Comparison of ENCODE assay signal across 8 cellular contexts in the genomic region with DNA sequence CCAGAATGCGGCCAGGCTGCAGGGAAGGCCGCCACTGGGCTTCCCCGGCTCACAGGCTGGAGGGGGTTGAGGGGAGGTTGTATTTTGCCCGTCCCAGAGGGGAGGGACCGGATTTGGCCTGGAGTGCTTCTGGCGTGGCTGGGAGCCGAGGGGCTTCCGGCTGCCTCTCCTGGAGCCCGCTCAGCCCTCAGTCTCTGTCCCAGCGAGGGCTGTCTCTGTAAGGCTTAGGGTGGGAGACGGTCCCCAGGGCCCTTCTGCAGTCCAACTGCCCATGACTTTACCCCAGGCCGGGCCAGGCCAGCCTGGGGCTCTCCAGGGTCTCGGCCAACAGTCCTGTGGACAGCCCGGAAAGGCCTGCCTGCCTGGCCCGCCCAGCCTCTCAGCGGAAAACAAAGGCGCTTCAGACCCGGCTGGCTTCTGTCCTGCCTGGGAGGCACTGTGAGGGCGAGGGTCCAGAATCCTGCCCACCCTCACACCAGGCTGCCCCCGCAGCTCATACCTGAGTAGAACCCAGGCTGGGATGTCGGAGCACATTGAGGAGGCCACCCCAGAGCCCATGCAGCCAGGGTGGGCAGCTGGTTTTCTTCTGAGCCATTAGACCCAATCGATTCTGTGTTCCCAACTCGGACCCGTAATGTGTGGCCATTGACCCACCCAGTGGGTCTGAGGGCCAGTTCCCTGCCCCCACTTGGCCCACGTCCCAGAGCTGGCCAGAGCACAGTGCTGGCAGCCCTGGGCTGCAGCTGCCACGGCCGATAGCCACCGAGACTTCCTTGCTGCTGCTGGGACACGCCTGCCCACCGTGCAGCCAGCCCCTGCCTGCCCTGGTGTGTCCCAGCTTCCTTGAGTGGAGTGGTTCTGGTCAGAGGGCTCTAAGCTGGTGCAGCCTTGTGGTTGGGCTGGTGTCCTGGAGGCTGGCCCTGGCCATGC. TPM values are rescaled to one million over a fixed set of nuclear protein-coding genes. Genes with fewer than 3 reads are reported as not detected.
A peak's percentile ranks its signal among the peaks of the same experiment; 100 is the strongest.
DNase-seq lines count a peak whose midpoint lies in the region; ATAC-seq and TF ChIP-seq lines count a peak whose summit lies in the region.

No MANE protein-coding gene starts in this region.

- TF ChIP-seq CTCF in Panc1 (IDR thresholded peaks at IDR 0.05) (no peak), esophagus squamous epithelium (IDR thresholded peaks at IDR 0.05) (no peak)

- POLR2A ChIA-PET in Panc1 (lab: Charles Lee) = no interaction called here
- POLR2A ChIA-PET in naive thymus-derived CD8-positive, alpha-beta T cell (lab: Charles Lee) = interaction anchor here (1.0 to 7.0 kb wide), 4 partner anchors 15 to 175 kb away, joined by 3 to 165 read pairs (median 4); a partner anchor contains a TSS

- TF ChIP-seq POLR2A in esophagus squamous epithelium (IDR thresholded peaks at IDR 0.05) = no peak

- H3K4me3 Mint-ChIP-seq in CD4-positive, CD25-positive, alpha-beta regulatory T cell = peak overlapping the region; percentile 22 to 91 (median 58)
- H3K4me3 Mint-ChIP-seq in naive thymus-derived CD8-positive, alpha-beta T cell = peak overlapping the region in 8 of 10 donors; percentile 22 to 79 (median 48)
- H3K4me3 Mint-ChIP-seq in activated T-cell treated with anti-CD3 and anti-CD28 coated beads, Interleukin-2, amount 50 U/mL, for 72 hours = peak overlapping the region in 1 of 2 donors; percentile 52

- no peak for DNase-seq in CD4-positive, CD25-positive, alpha-beta regulatory T cell
- no peak for DNase-seq in Panc1 (ENCODE audit: low read depth, low spot score)
- no peak for DNase-seq in esophagus squamous epithelium (lab: John Stamatoyannopoulos, UW)
- no peak for DNase-seq in naive thymus-derived CD8-positive, alpha-beta T cell
- DNase-seq in stimulated activated CD4-positive, alpha-beta T cell treated with anti-CD3 and anti-CD28 coated beads, Interleukin-2, amount 100 ng/mL, for 24 hours = no peak
- no peak for DNase-seq in activated T-cell treated with anti-CD3 and anti-CD28 coated beads, Interleukin-2, amount 50 U/mL, for 72 hours

- H3K4me1 ChIP-seq in CD4-positive, CD25-positive, alpha-beta regulatory T cell (ENCODE audit: control insufficient read depth, insufficient read depth, low read length, poor library complexity, severe bottlenecking) = peaks cover 72% of the 10 kb centered on the region
- peaks cover 40% of the 10 kb centered on the region for H3K4me1 ChIP-seq in Panc1 (ENCODE audit: control insufficient read depth, insufficient read depth, low read length)
- H3K4me1 ChIP-seq in esophagus squamous epithelium = peaks cover 59 to 96% (median 72%) of the 10 kb centered on the region in 3 donors

- intact Hi-C loops in Panc1 (cut with micrococcal nuclease; ENCODE audit: unreplicated experiment) (no loop called here), esophagus squamous epithelium (cut with DNase I) (no loop called here)

- H3K4me3 ChIP-seq in CD4-positive, CD25-positive, alpha-beta regulatory T cell (ENCODE audit: low read depth, low read length) = no peak overlapping the region
- H3K4me3 ChIP-seq in Panc1 (ENCODE audit: low read depth in 2 of 2, low read length in 2 of 2) (peak overlapping the region; percentile 65 to 67), esophagus squamous epithelium (peak overlapping the region; percentile 60 to 86 (median 75))

- peaks cover 0 to 30% (median 11%) of the 10 kb centered on the region in 4 donors for H3K4me1 Mint-ChIP-seq in CD4-positive, CD25-positive, alpha-beta regulatory T cell
- peaks cover 15 to 44% (median 40%) of the 10 kb centered on the region in 4 donors for H3K4me1 Mint-ChIP-seq in naive thymus-derived CD8-positive, alpha-beta T cell
- peaks cover 17% of the 10 kb centered on the region for H3K4me1 Mint-ChIP-seq in activated T-cell treated with anti-CD3 and anti-CD28 coated beads, Interleukin-2, amount 50 U/mL, for 72 hours (ENCODE audit: low read depth)

- H3K27ac ChIP-seq in CD4-positive, CD25-positive, alpha-beta regulatory T cell (ENCODE audit: insufficient read depth, low read length, poor library complexity, severe bottlenecking) = no peak overlapping the region
- peak overlapping the region; percentile 82 for H3K27ac ChIP-seq in Panc1 (ENCODE audit: low read length)
- peak overlapping the region; percentile 81 to 95 (median 87) for H3K27ac ChIP-seq in esophagus squamous epithelium

- H3K36me3 ChIP-seq in CD4-positive, CD25-positive, alpha-beta regulatory T cell (ENCODE audit: control insufficient read depth, insufficient read depth, low read length) = no peaks in the 10 kb centered on the region
- H3K36me3 ChIP-seq in Panc1 (ENCODE audit: control insufficient read depth, insufficient read depth, low read length) (no peaks in the 10 kb centered on the region; the same call in 1 of the 2 replicates), esophagus squamous epithelium (peaks cover 0 to 21% (median 0%) of the 10 kb centered on the region in 3 donors)

- CTCF ChIA-PET in Panc1 (lab: Charles Lee) = no interaction called here

- in situ Hi-C loops in Panc1 (cut with HindIII; ENCODE audit: low pct_unique_long_range_greater_than_20kb, low sequenced_read_pairs) = no loop called here

- peaks cover 0 to 4% (median 0%) of the 10 kb centered on the region in 7 donors for H3K9me3 Mint-ChIP-seq in CD4-positive, CD25-positive, alpha-beta regulatory T cell
- peaks cover 0 to 5% (median 0%) of the 10 kb centered on the region in 9 donors for H3K9me3 Mint-ChIP-seq in naive thymus-derived CD8-positive, alpha-beta T cell
- H3K9me3 Mint-ChIP-seq in activated T-cell treated with anti-CD3 and anti-CD28 coated beads, Interleukin-2, amount 50 U/mL, for 72 hours = no peaks in the 10 kb centered on the region

- ATAC-seq in CD4-positive, CD25-positive, alpha-beta regulatory T cell (ENCODE audit: low read depth in 2 of 2) = no peak
- ATAC-seq in Panc1 = 0 out of 2 replicates have a peak, but pooled peaks have one; percentile 1
- ATAC-seq in naive thymus-derived CD8-positive, alpha-beta T cell = no peak
- ATAC-seq in activated T-cell treated with anti-CD3 and anti-CD28 coated beads, Interleukin-2, amount 50 U/mL, for 72 hours (replicated peaks in 1 of 2) = no peak
- no peak for ATAC-seq in GM18520 (IDR thresholded peaks at IDR 0.05; ENCODE audit: unreplicated experiment)
- ATAC-seq in HG03196 (IDR thresholded peaks at IDR 0.05; ENCODE audit: unreplicated experiment) = no peak

- no peak overlapping the region for H3K27ac Mint-ChIP-seq in CD4-positive, CD25-positive, alpha-beta regulatory T cell
- H3K27ac Mint-ChIP-seq in naive thymus-derived CD8-positive, alpha-beta T cell = peak overlapping the region in 3 of 10 donors; percentile 22 to 65 (median 59)
- no peak overlapping the region for H3K27ac Mint-ChIP-seq in activated T-cell treated with anti-CD3 and anti-CD28 coated beads, Interleukin-2, amount 50 U/mL, for 72 hours

- no peaks in the 10 kb centered on the region for H3K9me3 ChIP-seq in CD4-positive, CD25-positive, alpha-beta regulatory T cell (ENCODE audit: control insufficient read depth in 2 of 2, low read length in 2 of 2)
- H3K9me3 ChIP-seq in Panc1 (ENCODE audit: control insufficient read depth, insufficient read depth, low read depth, low read length) (no peaks in the 10 kb centered on the region), esophagus squamous epithelium (no peaks in the 10 kb centered on the region)

- no peaks in the 10 kb centered on the region for H3K27me3 ChIP-seq in CD4-positive, CD25-positive, alpha-beta regulatory T cell (ENCODE audit: control insufficient read depth, insufficient read depth, low read length)
- no peaks in the 10 kb centered on the region for H3K27me3 ChIP-seq in Panc1 (ENCODE audit: control insufficient read depth, insufficient read depth, low read length)
- peaks cover 0 to 30% (median 0%) of the 10 kb centered on the region in 4 donors for H3K27me3 ChIP-seq in esophagus squamous epithelium

- H3K27me3 Mint-ChIP-seq in CD4-positive, CD25-positive, alpha-beta regulatory T cell = peaks cover 27% of the 10 kb centered on the region
- peaks cover 0 to 8% (median 0%) of the 10 kb centered on the region in 5 donors for H3K27me3 Mint-ChIP-seq in naive thymus-derived CD8-positive, alpha-beta T cell
- H3K27me3 Mint-ChIP-seq in activated T-cell treated with anti-CD3 and anti-CD28 coated beads, Interleukin-2, amount 50 U/mL, for 72 hours (ENCODE audit: low read depth) = peaks cover 20% of the 10 kb centered on the region

- no peaks in the 10 kb centered on the region for H3K36me3 Mint-ChIP-seq in CD4-positive, CD25-positive, alpha-beta regulatory T cell
- no peaks in the 10 kb centered on the region for H3K36me3 Mint-ChIP-seq in naive thymus-derived CD8-positive, alpha-beta T cell
- H3K36me3 Mint-ChIP-seq in activated T-cell treated with anti-CD3 and anti-CD28 coated beads, Interleukin-2, amount 50 U/mL, for 72 hours (ENCODE audit: insufficient read depth in 2 of 2) = peaks cover 4 to 6% of the 10 kb centered on the region in 2 donors

- BruUV-seq in Panc1 (replicated peaks; lab: Mats Ljungman, UMichigan) = TSS peak; percentile 53

- 0% methylated on average over 1 of the region's 30 CpGs; no CpG with 5 or more reads in 1 of the 2 donors for WGBS in esophagus squamous epithelium, 2 donors

RNA-seq across cellular contexts. Expression of a gene that starts 1.6 kb away (rescaled TPM):
- total RNA-seq in CD4-positive, CD25-positive, alpha-beta regulatory T cell = 37.1 TPM
- polyA plus RNA-seq in CD4-positive, CD25-positive, alpha-beta regulatory T cell = 100 to 1,000 TPM in 2 of 4 donors, 10 to 100 TPM in 2; 12.0 to 131 (median 72.9) TPM
- total RNA-seq in Panc1 (2021; ENCODE audit: unreplicated experiment) = 280 TPM
- 1,001 TPM for polyA plus RNA-seq in Panc1 (2012; ENCODE audit: insufficient read length)
- total RNA-seq in esophagus squamous epithelium = 100 to 1,000 TPM in 2 of 4 donors, 10 to 100 TPM in 2; 44.2 to 118 (median 80.7) TPM
- 1 to 10 TPM; 2.2 to 2.3 TPM for total RNA-seq in naive thymus-derived CD8-positive, alpha-beta T cell
- 10 to 100 TPM; 21.1 to 86.9 (median 28.3) TPM for polyA plus RNA-seq in naive thymus-derived CD8-positive, alpha-beta T cell
- 1 to 10 TPM; 1.1 to 1.3 TPM for total RNA-seq in activated T-cell treated with anti-CD3 and anti-CD28 coated beads, Interleukin-2, amount 50 U/mL, for 72 hours

RNA-seq across cellular contexts. Expression of a gene that starts 10.5 kb away (rescaled TPM):
- 558 TPM for total RNA-seq in CD4-positive, CD25-positive, alpha-beta regulatory T cell
- polyA plus RNA-seq in CD4-positive, CD25-positive, alpha-beta regulatory T cell = 1,000 to 10,000 TPM; 1,044 to 2,243 (median 1,681) TPM
- total RNA-seq in Panc1 (2021; ENCODE audit: unreplicated experiment) (1,056 TPM), esophagus squamous epithelium (10 to 100 TPM in 3 of 4 donors, 1 to 10 TPM in 1; 8.2 to 35.6 (median 24.7) TPM)
- polyA plus RNA-seq in Panc1 (2012; ENCODE audit: insufficient read length) = 2,110 TPM
- total RNA-seq in naive thymus-derived CD8-positive, alpha-beta T cell = 10 to 100 TPM; 96.5 to 98.1 TPM
- 100 to 1,000 TPM; 342 to 784 (median 530) TPM for polyA plus RNA-seq in naive thymus-derived CD8-positive, alpha-beta T cell
- total RNA-seq in activated T-cell treated with anti-CD3 and anti-CD28 coated beads, Interleukin-2, amount 50 U/mL, for 72 hours = 100 to 1,000 TPM; 146 to 174 TPM

RNA-seq across cellular contexts. Expression of a gene that starts 14.9 kb away (rescaled TPM):
- 118 TPM for total RNA-seq in CD4-positive, CD25-positive, alpha-beta regulatory T cell
- polyA plus RNA-seq in CD4-positive, CD25-positive, alpha-beta regulatory T cell = 10 to 100 TPM in 1 of 4 donors, 1 to 10 TPM in 3; 5.5 to 10.4 (median 7.9) TPM
- total RNA-seq in Panc1 (2021; ENCODE audit: unreplicated experiment) = 47.8 TPM
- 42.5 TPM for polyA plus RNA-seq in Panc1 (2012; ENCODE audit: insufficient read length)
- 10 to 100 TPM in 1 of 4 donors, 1 to 10 TPM in 3; 7.1 to 12.8 (median 7.6) TPM for total RNA-seq in esophagus squamous epithelium
- total RNA-seq in naive thymus-derived CD8-positive, alpha-beta T cell = 10 to 100 TPM; 22.2 to 25.0 TPM
- polyA plus RNA-seq in naive thymus-derived CD8-positive, alpha-beta T cell = 10 to 100 TPM in 1 of 3 donors, 1 to 10 TPM in 2; 7.2 to 10.1 (median 7.6) TPM
- 10 to 100 TPM; 33.0 to 36.9 TPM for total RNA-seq in activated T-cell treated with anti-CD3 and anti-CD28 coated beads, Interleukin-2, amount 50 U/mL, for 72 hours

RNA-seq across cellular contexts. Expression of a gene that starts 50.2 kb away (rescaled TPM):
- 1.8 TPM for total RNA-seq in CD4-positive, CD25-positive, alpha-beta regulatory T cell
- polyA plus RNA-seq in CD4-positive, CD25-positive, alpha-beta regulatory T cell = 1 to 10 TPM; 3.4 to 5.8 (median 4.4) TPM
- 4.6 TPM for total RNA-seq in Panc1 (2021; ENCODE audit: unreplicated experiment)
- 8.4 TPM for polyA plus RNA-seq in Panc1 (2012; ENCODE audit: insufficient read length)
- total RNA-seq in esophagus squamous epithelium = 1 to 10 TPM in 3 of 4 donors, under 1 TPM in 1; 0.61 to 2.1 (median 1.6) TPM
- total RNA-seq in naive thymus-derived CD8-positive, alpha-beta T cell = 1 to 10 TPM; 5.5 to 6.6 TPM
- polyA plus RNA-seq in naive thymus-derived CD8-positive, alpha-beta T cell = 1 to 10 TPM; 1.6 to 4.4 (median 4.3) TPM
- 1 to 10 TPM; 6.3 to 7.9 TPM for total RNA-seq in activated T-cell treated with anti-CD3 and anti-CD28 coated beads, Interleukin-2, amount 50 U/mL, for 72 hours

RNA-seq across cellular contexts. Expression of a gene that starts 56.6 kb away (rescaled TPM):
- total RNA-seq in CD4-positive, CD25-positive, alpha-beta regulatory T cell = 123 TPM
- 1 to 10 TPM; 2.5 to 3.1 (median 3.0) TPM for polyA plus RNA-seq in CD4-positive, CD25-positive, alpha-beta regulatory T cell
- 105 TPM for total RNA-seq in Panc1 (2021; ENCODE audit: unreplicated experiment)
- 102 TPM for polyA plus RNA-seq in Panc1 (2012; ENCODE audit: insufficient read length)
- 10 to 100 TPM; 19.9 to 64.7 (median 39.6) TPM for total RNA-seq in esophagus squamous epithelium
- total RNA-seq in naive thymus-derived CD8-positive, alpha-beta T cell = 100 to 1,000 TPM; 139 to 142 TPM
- polyA plus RNA-seq in naive thymus-derived CD8-positive, alpha-beta T cell = 1 to 10 TPM; 3.1 to 6.5 (median 3.6) TPM
- 100 to 1,000 TPM; 125 to 140 TPM for total RNA-seq in activated T-cell treated with anti-CD3 and anti-CD28 coated beads, Interleukin-2, amount 50 U/mL, for 72 hours

Comparison
In these comparisons a context has a peak if more than half of its experiments do, and no peak if none do; other contexts are left out.
1. RNA of a gene that starts 1.6 kb away (total RNA-seq): 280 TPM in Panc1 (single experiment), 44.2 to 118 TPM in esophagus squamous epithelium and 37.1 TPM in CD4-positive, CD25-positive, alpha-beta regulatory T cell (single experiment); 2.2 to 2.3 TPM in naive thymus-derived CD8-positive, alpha-beta T cell and 1.1 to 1.3 TPM in activated T-cell treated with anti-CD3 and anti-CD28 coated beads, Interleukin-2, amount 50 U/mL, for 72 hours; every median in the first group is over 10 times any median in the second.